ENCODE assay signal across 24 cellular contexts in genomic region chr10:130749911-130750310, GRCh38.
DNase-seq lines count a peak whose midpoint lies in the region; ATAC-seq, FAIRE-seq and TF ChIP-seq lines count a peak whose summit lies in the region.
"Had no signal": no experiment of that assay in that cellular context is flagged by ENCODE, and none has a peak within 500 bp of the region (broad histone marks: within the 10 kb centered on the region; RNA-seq: fewer than 3 reads in every experiment).

No MANE protein-coding gene starts in this region.

- POLR2A ChIA-PET in HepG2 (lab: Yijun Ruan, JAX) = no interaction called here

- intact Hi-C loops in right lobe of liver (cut with DNase I) (no loop called here), HepG2 (cut with micrococcal nuclease; ENCODE audit: unreplicated experiment) (no loop called here), sigmoid colon (cut with DNase I) (no loop called here), aorta (cut with DNase I) (no loop called here), CD14-positive monocyte (cut with micrococcal nuclease) (no loop called here)

- DNase-seq in right lobe of liver = peak in 2 of 3 donors; percentile 3 to 8
- no peak for DNase-seq in HepG2 (ENCODE audit: low spot score)
- DNase-seq in islet precursor cell = peak; percentile 36
- DNase-seq in sigmoid colon = peak; percentile 47
- DNase-seq in aorta = peak; percentile 14 to 24
- no peak for DNase-seq in A172 (ENCODE audit: low spot score)
- no peak for DNase-seq in CD14-positive monocyte (ENCODE audit: low spot score)
- no peak for DNase-seq in substantia nigra (lab: John Stamatoyannopoulos, UW)
- DNase-seq: BE2C; CD4-positive, CD25-positive, alpha-beta regulatory T cell; EL; GF-D8; H7; HFFc6; KBM-7; MM.1S; NCI-H1048; NCI-H1436; NCI-H187 treated with DMSO at 0.1 percent for 48 hours; NCI-H2227 treated with DMSO at 0.1 percent for 48 hours; NCI-H510A treated with DMSO at 0.1 percent for 48 hours; NCI-H82 had no signal

- WGBS in right lobe of liver (ENCODE audit: insufficient coverage, low coverage, low lambda C conversion rate, missing lambda C conversion rate) = 5% methylated on average over 2 of the region's 2 CpGs
- WGBS in HepG2 (ENCODE audit: low lambda C conversion rate) = 0% methylated on average over 2 of the region's 2 CpGs
- 0 to 49% methylated on average over 2 of the region's 2 CpGs for WGBS in sigmoid colon, 2 donors
- WGBS in aorta, 2 donors = 46 to 47% methylated on average over 2 of the region's 2 CpGs

- TF ChIP-seq POLR2A in right lobe of liver (IDR thresholded peaks at IDR 0.05) = no peak
- no peak for TF ChIP-seq POLR2A in HepG2 (IDR thresholded peaks at IDR 0.05; ENCODE audit: insufficient read depth in 1 of 2, low read depth in 2 of 2, low read length in 2 of 2)
- TF ChIP-seq POLR2A in sigmoid colon (IDR thresholded peaks at IDR 0.05) = no peak

- no peak for TF ChIP-seq CTCF in right lobe of liver (IDR thresholded peaks at IDR 0.05)
- TF ChIP-seq CTCF in HepG2 (CRISPR knock-in tag; IDR thresholded peaks at IDR 0.05) = no peak
- no peak for TF ChIP-seq CTCF in sigmoid colon (IDR thresholded peaks at IDR 0.05)
- no peak for TF ChIP-seq CTCF in CD14-positive monocyte (IDR thresholded peaks at IDR 0.05)

- no peak for TF ChIP-seq RAD21 in HepG2 (CRISPR knock-in tag; IDR thresholded peaks at IDR 0.05)

- H2AFZ ChIP-seq in HepG2 (ENCODE audit: low read length) = no peak overlapping the region

- H3K9me3 ChIP-seq in right lobe of liver = no peaks in the 10 kb centered on the region
- no peaks in the 10 kb centered on the region for H3K9me3 ChIP-seq in HepG2 (ENCODE audit: low read length)
- H3K9me3 ChIP-seq in sigmoid colon = no peaks in the 10 kb centered on the region
- no peaks in the 10 kb centered on the region for H3K9me3 ChIP-seq in aorta (ENCODE audit: control insufficient read depth, low read length)
- H3K9me3 ChIP-seq: BE2C had no signal

- peaks cover 0 to 6% (median 4%) of the 10 kb centered on the region in 3 donors for H3K27me3 Mint-ChIP-seq in CD14-positive monocyte (ENCODE audit: low read depth in 3 of 3)

- H3K27ac ChIP-seq in right lobe of liver (no peak overlapping the region), HepG2 (ENCODE audit: extremely low read length, insufficient read depth, low read length) (no peak overlapping the region), sigmoid colon (no peak overlapping the region), aorta (ENCODE audit: low read depth in 1 of 2, low read length in 2 of 2) (no peak overlapping the region), substantia nigra (ENCODE audit: low read depth, low read length, poor library complexity, severe bottlenecking) (no peak overlapping the region)
- H3K27ac ChIP-seq: Peyer's patch had no signal

- no TSS peak for BruUV-seq in HepG2 (replicated peaks; lab: Mats Ljungman, UMichigan)

- H3K36me3 ChIP-seq in right lobe of liver = no peaks in the 10 kb centered on the region
- H3K36me3 ChIP-seq in HepG2 (replicated peaks in 1 of 2; ENCODE audit: control insufficient read depth in 1 of 2, insufficient read depth in 2 of 2, low read length in 2 of 2) = no peaks in the 10 kb centered on the region
- no peaks in the 10 kb centered on the region for H3K36me3 ChIP-seq in sigmoid colon
- H3K36me3 ChIP-seq in aorta (ENCODE audit: control insufficient read depth in 1 of 2, insufficient read depth in 2 of 2, low read length in 1 of 2) = no peaks in the 10 kb centered on the region
- H3K36me3 ChIP-seq: BE2C, Peyer's patch had no signal

- peak in 1 of 4 donors; percentile 18 for ATAC-seq in right lobe of liver
- no peak for ATAC-seq in HepG2
- no peak for ATAC-seq in aorta (ENCODE audit: low FRiP score)
- ATAC-seq: Right ventricle myocardium inferior had no signal

- no peak overlapping the region for H3K4me2 ChIP-seq in HepG2 (ENCODE audit: low read depth, low read length)

- in situ Hi-C loops in HepG2 (cut with HindIII; ENCODE audit: extremely low pct_ligation_motif_present, low pct_unique_long_range_greater_than_20kb) = no loop called here

- peaks cover 0 to 3% (median 0%) of the 10 kb centered on the region in 7 donors for H3K9me3 Mint-ChIP-seq in CD14-positive monocyte

- H3K36me3 Mint-ChIP-seq in CD14-positive monocyte = no peaks in the 10 kb centered on the region
- H3K36me3 Mint-ChIP-seq: CD4-positive, CD25-positive, alpha-beta regulatory T cell had no signal

- no peak for FAIRE-seq in HepG2 (lab: Jason Lieb, UNC)

- CTCF ChIA-PET in HepG2 (lab: Yijun Ruan, JAX; ENCODE audit: low intra/inter-chr PET ratio, low total read pairs) = no interaction called here

- H4K20me1 ChIP-seq in HepG2 (ENCODE audit: insufficient read depth, low read length) = no peaks in the 10 kb centered on the region

- TF ChIP-seq EP300 in HepG2 (IDR thresholded peaks at IDR 0.05; ENCODE audit: low read depth in 2 of 2, low read length in 2 of 2) = no peak
- TF ChIP-seq EP300 in HepG2 (CRISPR knock-in tag; IDR thresholded peaks at IDR 0.05; ENCODE audit: borderline replicate concordance) = no peak
- TF ChIP-seq EP300 in sigmoid colon (IDR thresholded peaks at IDR 0.05) = no peak

- H3K4me3 ChIP-seq in right lobe of liver = no peak overlapping the region
- no peak overlapping the region for H3K4me3 ChIP-seq in HepG2 (replicated peaks in 1 of 3; ENCODE audit: insufficient read depth in 1 of 3, low read depth in 2 of 3, low read length in 3 of 3)
- no peak overlapping the region for H3K4me3 ChIP-seq in sigmoid colon
- no peak overlapping the region for H3K4me3 ChIP-seq in aorta (ENCODE audit: low read length in 2 of 2)
- H3K4me3 ChIP-seq: Peyer's patch had no signal

- no peak overlapping the region for H3K9ac ChIP-seq in HepG2 (ENCODE audit: insufficient read depth, low read depth, low read length)

- no peak overlapping the region for H3K27ac Mint-ChIP-seq in CD14-positive monocyte
- H3K27ac Mint-ChIP-seq: CD4-positive, CD25-positive, alpha-beta regulatory T cell; HFFc6 had no signal

- H3K27me3 ChIP-seq in right lobe of liver = no peaks in the 10 kb centered on the region
- peaks cover 0 to 14% of the 10 kb centered on the region in 2 experiments; a peak in 2 of 5 replicates for H3K27me3 ChIP-seq in HepG2 (ENCODE audit: control insufficient read depth in 1 of 2, insufficient read depth in 2 of 2, low read length in 2 of 2)
- H3K27me3 ChIP-seq in sigmoid colon = no peaks in the 10 kb centered on the region
- no peaks in the 10 kb centered on the region for H3K27me3 ChIP-seq in aorta (ENCODE audit: control insufficient read depth in 1 of 2, insufficient read depth in 2 of 2, low read length in 1 of 2)
- H3K27me3 ChIP-seq: BE2C, Peyer's patch had no signal

- no peak overlapping the region for H3K4me3 Mint-ChIP-seq in CD14-positive monocyte
- H3K4me3 Mint-ChIP-seq: CD4-positive, CD25-positive, alpha-beta regulatory T cell; HFFc6 had no signal

- H3K4me1 ChIP-seq in right lobe of liver (no peaks in the 10 kb centered on the region), HepG2 (ENCODE audit: insufficient read depth, low read length) (no peaks in the 10 kb centered on the region), sigmoid colon (peaks cover 0 to 4% (median 0%) of the 10 kb centered on the region in 4 donors), aorta (ENCODE audit: control insufficient read depth in 1 of 2, insufficient read depth in 2 of 2, low read length in 2 of 2) (no peaks in the 10 kb centered on the region)
- H3K4me1 ChIP-seq: BE2C, Peyer's patch had no signal

- H3K79me2 ChIP-seq in HepG2 (ENCODE audit: insufficient read depth, low read length) = no peaks in the 10 kb centered on the region

- H3K4me1 Mint-ChIP-seq in CD14-positive monocyte = no peaks in the 10 kb centered on the region
- H3K4me1 Mint-ChIP-seq: CD4-positive, CD25-positive, alpha-beta regulatory T cell had no signal

TF ChIP-seq in HepG2, 621 proteins besides CTCF, POLR2A, EP300 and RAD21 (continues in another document):
- TF ChIP-seq ZFP36L1 (CRISPR knock-in tag; IDR thresholded peaks at IDR 0.05) (no peak), SKIL (CRISPR knock-in tag; IDR thresholded peaks at IDR 0.05; ENCODE audit: borderline replicate concordance) (no peak)

Comparison
In these comparisons a context has a peak if more than half of its experiments do, and no peak if none do; other contexts are left out.
1. DNase-seq: peak in right lobe of liver (2 of 3), islet precursor cell (single experiment), sigmoid colon (single experiment) and aorta (2 of 2); none in HepG2 (single experiment), A172 (single experiment), CD14-positive monocyte (single experiment) and substantia nigra (0 of 49).